ENCODE assay signal across 8 cellular contexts in the genomic region with DNA sequence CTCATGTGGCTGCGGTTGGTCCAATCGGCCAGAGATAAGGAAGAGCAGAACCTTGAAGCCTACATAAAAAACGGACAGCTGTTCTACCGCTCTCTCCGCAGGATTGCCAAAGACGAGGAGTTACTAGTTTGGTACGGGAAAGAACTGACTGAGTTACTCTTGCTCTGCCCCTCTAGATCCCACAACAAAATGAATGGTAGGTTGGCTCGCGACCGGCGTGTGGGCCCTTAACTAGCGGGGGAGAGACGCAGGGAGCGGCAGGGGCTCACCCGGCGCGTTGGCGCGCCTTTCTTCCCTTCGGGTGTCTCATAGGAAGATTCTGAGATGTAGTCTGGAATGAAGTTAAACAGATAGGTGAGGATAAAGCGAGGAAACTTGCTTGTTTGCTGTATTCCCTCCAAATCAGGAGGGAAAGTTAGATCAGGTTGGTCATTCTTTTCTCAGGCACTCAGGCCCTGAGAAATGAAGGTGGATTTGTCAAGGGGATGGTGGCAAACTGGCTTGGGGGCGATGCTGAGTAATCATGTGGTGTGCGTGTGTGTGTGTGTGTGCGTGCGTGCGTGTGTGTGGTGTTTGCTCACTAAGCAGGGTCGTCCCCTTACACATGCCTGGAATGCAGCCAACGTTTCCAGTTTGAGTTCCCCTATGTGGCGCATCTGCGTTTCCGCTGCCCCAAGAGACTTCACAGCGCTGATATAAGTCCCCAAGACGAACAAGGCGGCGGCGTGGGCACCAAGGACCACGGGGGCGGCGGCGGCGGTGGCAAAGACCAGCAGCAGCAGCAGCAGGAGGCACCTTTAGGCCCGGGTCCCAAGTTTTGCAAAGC.
DNase-seq lines count a peak whose midpoint lies in the region; ATAC-seq lines count a peak whose summit lies in the region.

No MANE protein-coding gene starts in this region.

- H3K27me3 ChIP-seq in iPS-20b (ENCODE audit: insufficient read depth, low read length), result peaks cover 100% of the 10 kb centered on the region

- peak; percentile 14 for ATAC-seq in GM18498 (IDR thresholded peaks at IDR 0.05; ENCODE audit: unreplicated experiment)
- peak; percentile 6 for ATAC-seq in HG02870 (IDR thresholded peaks at IDR 0.05; ENCODE audit: unreplicated experiment)

- H3K27ac ChIP-seq in SK-N-MC (peak overlapping the region; percentile 43), angular gyrus (ENCODE audit: low read depth, low read length) (peak overlapping the region; percentile 9), iPS-20b (ENCODE audit: low read length) (no peak overlapping the region)

- H3K36me3 ChIP-seq in SK-N-MC (ENCODE audit: insufficient read depth, low read length) (no peaks in the 10 kb centered on the region), iPS-20b (ENCODE audit: insufficient read depth, low read depth, low read length) (no peaks in the 10 kb centered on the region)

- H3K9me3 ChIP-seq in SK-N-MC (ENCODE audit: low read depth, low read length), result no peaks in the 10 kb centered on the region
- H3K9me3 ChIP-seq in iPS-20b (ENCODE audit: insufficient read depth, low read depth, low read length), result peaks cover 4% of the 10 kb centered on the region; the same call in 1 of the 2 replicates

- H3K9ac ChIP-seq in SK-N-MC (ENCODE audit: insufficient read length), result no peak overlapping the region
- no peak overlapping the region for H3K9ac ChIP-seq in iPS-20b (ENCODE audit: low read depth, low read length)

- DNase-seq in SK-N-MC (ENCODE audit: low read depth, low spot score) (peak; percentile 58), DMS79 (lab: John Stamatoyannopoulos, UW) (no peak), NCI-H2196 treated with DMSO at 0.1 percent for 48 hours (lab: John Stamatoyannopoulos, UW; ENCODE audit: unreplicated experiment) (no peak)
- peak; percentile 67 for DNase-seq in stimulated activated CD4-positive, alpha-beta T cell treated with anti-CD3 and anti-CD28 coated beads, Interleukin-4, amount 100 ng/mL, for 1 hour

- H3K4me3 ChIP-seq in SK-N-MC, result peak overlapping the region; percentile 91
- peak overlapping the region; percentile 2; the same call in 1 of the 2 replicates for H3K4me3 ChIP-seq in iPS-20b (ENCODE audit: low read length)

- H3K4me1 ChIP-seq in iPS-20b (ENCODE audit: insufficient read depth, low read length), result peaks cover 9% of the 10 kb centered on the region; the same call in 1 of the 2 replicates

Comparison
In these comparisons a context has a peak if more than half of its experiments do, and no peak if none do; other contexts are left out.
1. DNase-seq: peak in SK-N-MC (single experiment) and stimulated activated CD4-positive, alpha-beta T cell treated with anti-CD3 and anti-CD28 coated beads, Interleukin-4, amount 100 ng/mL, for 1 hour (single experiment); none in DMS79 (single experiment) and NCI-H2196 treated with DMSO at 0.1 percent for 48 hours (single experiment).